27 cellular contexts compared by ENCODE assay signal in the genomic region with DNA sequence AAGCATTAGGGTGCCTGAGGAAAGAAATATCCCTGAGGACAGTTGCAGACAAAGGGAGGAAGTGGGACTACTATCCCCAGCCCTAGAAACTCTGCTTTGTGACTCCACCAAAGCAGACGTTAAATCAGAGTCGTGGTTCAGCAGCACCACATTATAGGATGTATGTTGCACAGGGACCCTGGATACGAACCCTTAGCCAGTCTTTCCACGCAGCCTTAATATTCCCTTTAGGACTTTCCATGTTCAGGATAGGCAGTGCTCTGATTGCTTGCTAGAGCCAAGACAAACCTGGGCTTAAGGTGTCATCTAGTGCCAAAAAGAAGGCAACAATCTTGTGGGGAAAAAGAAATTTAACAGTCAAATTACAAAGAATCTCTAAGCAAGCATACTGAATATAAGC.
"Had no signal": no experiment of that assay in that cellular context is flagged by ENCODE, and none has a peak within 500 bp of the region (broad histone marks: within the 10 kb centered on the region; RNA-seq: fewer than 3 reads in every experiment).

No MANE protein-coding gene starts in this region.

- H3K27ac Mint-ChIP-seq: natural killer cell; neural progenitor cell; stimulated activated effector memory CD8-positive, alpha-beta T cell treated with anti-CD3 and anti-CD28 coated beads, Interleukin-12 subunit alpha, Interleukin-12 subunit beta, amount 100 ng/mL, for 72 hours; stimulated activated naive B cell treated with anti-CD40 and anti-IgM and Interleukin-4, amounts not matched to agents 10 μg/mL and 1 μg/mL and 100 μg/mL, for 72 hours; stimulated activated naive CD8-positive, alpha-beta T cell treated with anti-CD3 and anti-CD28 coated beads, Interleukin-15, Interleukin-2, amounts not matched to agents 100 ng/mL and 50 ng/mL, for 24 hours; type B pancreatic cell had no signal

- H3K4me1 ChIP-seq: neural progenitor cell, parathyroid adenoma, psoas muscle, right lobe of liver, stomach, thyroid gland, upper lobe of right lung, uterus had no signal

- H3K27ac ChIP-seq: neural progenitor cell, ovary, parathyroid adenoma, psoas muscle, right lobe of liver, sigmoid colon, stomach, thoracic aorta, thyroid gland, tibial nerve, upper lobe of right lung, uterus had no signal

- H3K79me2 ChIP-seq: parathyroid adenoma had no signal

- H3K27me3 Mint-ChIP-seq: progenitor cell of endocrine pancreas; stimulated activated naive B cell treated with anti-CD40 and anti-IgM and Interleukin-4, amounts not matched to agents 10 μg/mL and 1 μg/mL and 100 μg/mL, for 72 hours had no signal

- H2AFZ ChIP-seq: neural progenitor cell, parathyroid adenoma had no signal

- DNase-seq: natural killer cell; occipital lobe; ovary; posterior cingulate gyrus; psoas muscle; right lobe of liver; sigmoid colon; small intestine; stimulated activated CD4-positive, alpha-beta T cell treated with anti-CD3 and anti-CD28 coated beads, Interleukin-15, amount 100 ng/mL, for 24 hours; stimulated activated CD4-positive, alpha-beta T cell treated with anti-CD3 and anti-CD28 coated beads, Interleukin-2, amount 100 ng/mL, for 24 hours; stimulated activated CD4-positive, alpha-beta T cell treated with anti-CD3 and anti-CD28 coated beads, Interleukin-2, amount 100 ng/mL, for 48 hours; stimulated activated CD4-positive, alpha-beta T cell treated with anti-CD3 and anti-CD28 coated beads, Interleukin-4, amount 100 ng/mL, for 24 hours; stimulated activated naive B cell treated with anti-CD40 and anti-IgM and Interleukin-4, amounts not matched to agents 10 μg/mL and 1 μg/mL and 100 μg/mL, for 72 hours; stimulated activated naive CD4-positive, alpha-beta T cell treated with Interleukin-2 at 50 U/mL for 16 hours; stomach; thyroid gland; upper lobe of right lung; uterus had no signal

- H3K27me3 ChIP-seq: neural progenitor cell, ovary, right lobe of liver, sigmoid colon, stomach, thyroid gland, tibial nerve, upper lobe of right lung, uterus had no signal

- H3K9ac ChIP-seq: neural progenitor cell, parathyroid adenoma had no signal

- H3K9me3 ChIP-seq: ovary, psoas muscle, right lobe of liver, sigmoid colon, stomach, thoracic aorta, thyroid gland, tibial nerve, upper lobe of right lung, uterus had no signal

- H3K4me3 Mint-ChIP-seq: natural killer cell; nephron; neural progenitor cell; stimulated activated effector memory CD8-positive, alpha-beta T cell treated with anti-CD3 and anti-CD28 coated beads, Interleukin-12 subunit alpha, Interleukin-12 subunit beta, amount 100 ng/mL, for 72 hours; stimulated activated naive B cell treated with anti-CD40 and anti-IgM and Interleukin-4, amounts not matched to agents 10 μg/mL and 1 μg/mL and 100 μg/mL, for 72 hours; stimulated activated naive CD8-positive, alpha-beta T cell treated with anti-CD3 and anti-CD28 coated beads, Interleukin-15, Interleukin-2, amounts not matched to agents 100 ng/mL and 50 ng/mL, for 24 hours; type B pancreatic cell had no signal

- H3K36me3 Mint-ChIP-seq: natural killer cell; neural progenitor cell; stimulated activated effector memory CD8-positive, alpha-beta T cell treated with anti-CD3 and anti-CD28 coated beads, Interleukin-12 subunit alpha, Interleukin-12 subunit beta, amount 100 ng/mL, for 72 hours; stimulated activated naive B cell treated with anti-CD40 and anti-IgM and Interleukin-4, amounts not matched to agents 10 μg/mL and 1 μg/mL and 100 μg/mL, for 72 hours had no signal

- H3K4me1 Mint-ChIP-seq: natural killer cell; neural progenitor cell; stimulated activated effector memory CD8-positive, alpha-beta T cell treated with anti-CD3 and anti-CD28 coated beads, Interleukin-12 subunit alpha, Interleukin-12 subunit beta, amount 100 ng/mL, for 72 hours; stimulated activated naive B cell treated with anti-CD40 and anti-IgM and Interleukin-4, amounts not matched to agents 10 μg/mL and 1 μg/mL and 100 μg/mL, for 72 hours had no signal

- H3K9me3 Mint-ChIP-seq: natural killer cell; neural progenitor cell; stimulated activated effector memory CD8-positive, alpha-beta T cell treated with anti-CD3 and anti-CD28 coated beads, Interleukin-12 subunit alpha, Interleukin-12 subunit beta, amount 100 ng/mL, for 72 hours; stimulated activated naive B cell treated with anti-CD40 and anti-IgM and Interleukin-4, amounts not matched to agents 10 μg/mL and 1 μg/mL and 100 μg/mL, for 72 hours; stimulated activated naive CD8-positive, alpha-beta T cell treated with anti-CD3 and anti-CD28 coated beads, Interleukin-15, Interleukin-2, amounts not matched to agents 100 ng/mL and 50 ng/mL, for 24 hours had no signal

- H3K4me3 ChIP-seq: neural progenitor cell, ovary, psoas muscle, right lobe of liver, sigmoid colon, stomach, thoracic aorta, thyroid gland, tibial nerve, upper lobe of right lung, uterus had no signal

- H3K36me3 ChIP-seq: neural progenitor cell, ovary, right lobe of liver, sigmoid colon, stomach, thoracic aorta, thyroid gland, tibial nerve, upper lobe of right lung, uterus had no signal

- H3K4me2 ChIP-seq: neural progenitor cell had no signal

- FAIRE-seq: small intestine had no signal
